10 cellular contexts compared by ENCODE assay signal in genomic region chr12:64729909-64730584, GRCh38. TPM values are rescaled to one million over a fixed set of nuclear protein-coding genes. Genes with fewer than 3 reads are reported as not detected.
DNase-seq lines count a peak whose midpoint lies in the region; ATAC-seq, FAIRE-seq and TF ChIP-seq lines count a peak whose summit lies in the region.
"Had no signal": no experiment of that assay in that cellular context is flagged by ENCODE, and none has a peak within 500 bp of the region (broad histone marks: within the 10 kb centered on the region; RNA-seq: fewer than 3 reads in every experiment).

No MANE protein-coding gene starts in this region.

- H4K20me1 ChIP-seq in HepG2 (ENCODE audit: insufficient read depth, low read length) = no peaks in the 10 kb centered on the region

- no peak overlapping the region for H2AFZ ChIP-seq in HepG2 (ENCODE audit: low read length)

- TF ChIP-seq RAD21 in HepG2 (CRISPR knock-in tag; IDR thresholded peaks at IDR 0.05) = no peak

- H3K27me3 ChIP-seq in right lobe of liver (no peaks in the 10 kb centered on the region), HepG2 (ENCODE audit: control insufficient read depth in 1 of 2, insufficient read depth in 2 of 2, low read length in 2 of 2) (no peaks in the 10 kb centered on the region), HAP-1 (ENCODE audit: low read depth) (no peaks in the 10 kb centered on the region)

- in situ Hi-C loops in HepG2 (cut with HindIII; ENCODE audit: extremely low pct_ligation_motif_present, low pct_unique_long_range_greater_than_20kb) = no loop called here
- in situ Hi-C loops in HAP-1 (cut with MboI; ENCODE audit: low sequenced_read_pairs) = no loop called here

- no peak overlapping the region for H3K9ac ChIP-seq in HepG2 (ENCODE audit: insufficient read depth, low read depth, low read length)

- no peak for TF ChIP-seq EP300 in HepG2 (IDR thresholded peaks at IDR 0.05; ENCODE audit: low read depth in 2 of 2, low read length in 2 of 2)
- no peak for TF ChIP-seq EP300 in HepG2 (CRISPR knock-in tag; IDR thresholded peaks at IDR 0.05; ENCODE audit: borderline replicate concordance)

- no peak overlapping the region for H3K4me2 ChIP-seq in HepG2 (ENCODE audit: low read depth, low read length)

- CTCF ChIA-PET in HepG2 (lab: Yijun Ruan, JAX; ENCODE audit: low intra/inter-chr PET ratio, low total read pairs) = no interaction called here

- H3K27ac ChIP-seq in right lobe of liver (peak overlapping the region in 1 of 3 donors; percentile 30), HepG2 (ENCODE audit: extremely low read length, insufficient read depth, low read length) (no peak overlapping the region)

- H3K36me3 ChIP-seq in right lobe of liver (peaks cover 0 to 13% (median 0%) of the 10 kb centered on the region in 4 donors), HepG2 (replicated peaks in 1 of 2; ENCODE audit: control insufficient read depth in 1 of 2, insufficient read depth in 2 of 2, low read length in 2 of 2) (peaks cover 5 to 16% of the 10 kb centered on the region in 2 experiments; a peak in 3 of 5 replicates), HAP-1 (replicated peaks) (peaks cover 19% of the 10 kb centered on the region)

- FAIRE-seq in HepG2 (lab: Jason Lieb, UNC) = no peak

- BruUV-seq in HepG2 (replicated peaks; lab: Mats Ljungman, UMichigan) = no TSS peak

- H3K4me1 Mint-ChIP-seq in endothelial cell (ENCODE audit: unreplicated experiment) = peaks cover 10% of the 10 kb centered on the region

- H3K9me3 Mint-ChIP-seq in endothelial cell (ENCODE audit: unreplicated experiment) = no peaks in the 10 kb centered on the region

- intact Hi-C loops in right lobe of liver (cut with DNase I) (no loop called here), HepG2 (cut with micrococcal nuclease; ENCODE audit: unreplicated experiment) (no loop called here)

- DNase-seq in right lobe of liver = no peak
- DNase-seq in HepG2 (ENCODE audit: low spot score) = no peak
- peak; percentile 77 for DNase-seq in MV-4-11 (lab: John Stamatoyannopoulos, UW)
- DNase-seq in endothelial cell (ENCODE audit: low spot score) = no peak
- DNase-seq in activated gamma-delta T cell treated with Interleukin-2 at 50 U/mL for 16 hours = no peak
- no peak for DNase-seq in HAP-1 (ENCODE audit: low spot score in 2 of 2)
- no peak for DNase-seq in NCI-H526 (lab: John Stamatoyannopoulos, UW)
- no peak for DNase-seq in HPDE6-E6E7 (ENCODE audit: extremely low spot score)
- DNase-seq: EL; stimulated activated CD4-positive, alpha-beta T cell treated with anti-CD3 and anti-CD28 coated beads, Interleukin-12 subunit alpha, Interleukin-12 subunit beta, amount 100 ng/mL, for 4 hours had no signal

- H3K79me2 ChIP-seq in HepG2 (ENCODE audit: insufficient read depth, low read length) = no peaks in the 10 kb centered on the region

- WGBS in right lobe of liver (ENCODE audit: insufficient coverage, low coverage, low lambda C conversion rate, missing lambda C conversion rate) = 50% methylated on average over 2 of the region's 2 CpGs
- 94% methylated on average over 2 of the region's 2 CpGs for WGBS in HepG2 (ENCODE audit: low lambda C conversion rate)

- no peak overlapping the region for H3K4me3 Mint-ChIP-seq in endothelial cell (ENCODE audit: unreplicated experiment)

- H3K27ac Mint-ChIP-seq in endothelial cell (ENCODE audit: unreplicated experiment) = peak overlapping the region; percentile 10

- H3K9me3 ChIP-seq in right lobe of liver = no peaks in the 10 kb centered on the region
- no peaks in the 10 kb centered on the region for H3K9me3 ChIP-seq in HepG2 (ENCODE audit: low read length)
- H3K9me3 ChIP-seq in HAP-1 = no peaks in the 10 kb centered on the region

- TF ChIP-seq POLR2A in right lobe of liver (IDR thresholded peaks at IDR 0.05) = no peak
- no peak for TF ChIP-seq POLR2A in HepG2 (IDR thresholded peaks at IDR 0.05; ENCODE audit: insufficient read depth in 1 of 2, low read depth in 2 of 2, low read length in 2 of 2)

- ATAC-seq in right lobe of liver = peak; percentile 28 to 72 (median 50)
- ATAC-seq in HepG2 = no peak

- peaks cover 11% of the 10 kb centered on the region for H3K36me3 Mint-ChIP-seq in endothelial cell (ENCODE audit: low read depth, unreplicated experiment)

- H3K4me3 ChIP-seq in right lobe of liver (no peak overlapping the region), HepG2 (replicated peaks in 1 of 3; ENCODE audit: insufficient read depth in 1 of 3, low read depth in 2 of 3, low read length in 3 of 3) (no peak overlapping the region), HAP-1 (no peak overlapping the region)

- no peak for TF ChIP-seq CTCF in right lobe of liver (IDR thresholded peaks at IDR 0.05)
- no peak for TF ChIP-seq CTCF in HepG2 (CRISPR knock-in tag; IDR thresholded peaks at IDR 0.05)
- no peak for TF ChIP-seq CTCF in endothelial cell (IDR thresholded peaks at IDR 0.05; ENCODE audit: unreplicated experiment)

- H3K4me1 ChIP-seq in right lobe of liver = no peaks in the 10 kb centered on the region
- H3K4me1 ChIP-seq in HepG2 (ENCODE audit: insufficient read depth, low read length) = no peaks in the 10 kb centered on the region
- H3K4me1 ChIP-seq in HAP-1 = no peaks in the 10 kb centered on the region

- POLR2A ChIA-PET in HepG2 (lab: Yijun Ruan, JAX) = no interaction called here

- H3K27me3 Mint-ChIP-seq in endothelial cell (ENCODE audit: unreplicated experiment) = no peaks in the 10 kb centered on the region

TF ChIP-seq in HepG2, 621 proteins besides CTCF, POLR2A, EP300 and RAD21 (continues in another document):
- TF ChIP-seq EEA1 (CRISPR knock-in tag; IDR thresholded peaks at IDR 0.05; ENCODE audit: borderline replicate concordance) (no peak), NFIB (CRISPR knock-in tag; IDR thresholded peaks at IDR 0.05; ENCODE audit: borderline replicate concordance) (no peak), CCAR2 (optimal IDR thresholded peaks at IDR 0.05; ENCODE audit: low read depth, low read length) (no peak), MBD4 (IDR thresholded peaks at IDR 0.05; ENCODE audit: borderline replicate concordance, low read length) (no peak), FIP1L1 (IDR thresholded peaks at IDR 0.05; ENCODE audit: borderline replicate concordance, insufficient read depth, low read depth, low read length) (no peak), CREB3 (CRISPR knock-in tag; IDR thresholded peaks at IDR 0.05) (no peak), ETV6 (CRISPR knock-in tag; conservative IDR thresholded peaks at IDR 0.05) (no peak), ZNF121 (CRISPR knock-in tag; IDR thresholded peaks at IDR 0.05) (no peak)

RNA-seq across cellular contexts. Expression of gene GNS, which starts 29.2 kb away (rescaled TPM):
- total RNA-seq in right lobe of liver = 10 to 100 TPM; 41.0 to 87.5 (median 63.7) TPM
- total RNA-seq in HepG2 (2016; rRNA removed; fragmentation: Illumina TruSeq; extraction: Trizol) = 28.1 and 49.8 TPM in 2 replicates
- total RNA-seq in HepG2 (2016; cell fraction: cytosol; rRNA removed; fragmentation: Illumina TruSeq; extraction: Trizol; ENCODE audit: low read depth) = 2.4 and 2.7 TPM in 2 replicates
- 24.8 and 48.3 TPM in 2 replicates for total RNA-seq in HepG2 (2016; cell fraction: insoluble cytoplasmic fraction; rRNA removed; fragmentation: Illumina TruSeq; extraction: Trizol)
- total RNA-seq in HepG2 (2016; cell fraction: membrane; rRNA removed; fragmentation: Illumina TruSeq; extraction: Trizol) = 7.4 and 9.1 TPM in 2 replicates
- total RNA-seq in HepG2 (2016; cell fraction: nucleus; rRNA removed; fragmentation: Illumina TruSeq; extraction: Trizol) = 53.7 and 57.7 TPM in 2 replicates
- polyA plus RNA-seq in HepG2 (2011; rRNA removed) = 51.0 and 56.7 TPM in 2 replicates
- 33.1 and 51.2 TPM in 2 replicates for polyA plus RNA-seq in HepG2 (2011; cell fraction: cytosol; rRNA removed)
- 14.3 and 18.8 TPM in 2 replicates for polyA plus RNA-seq in HepG2 (2011; cell fraction: nucleus; rRNA removed)
- 41.6 and 43.2 TPM in 2 replicates for polyA plus RNA-seq in HepG2 (2012)
- polyA plus RNA-seq in HepG2 (2016; cell fraction: cytosol; fragmentation: Illumina TruSeq; extraction: Trizol; ENCODE audit: low read depth) = 1.2 and 1.5 TPM in 2 replicates
- 15.9 and 16.5 TPM in 2 replicates for polyA plus RNA-seq in HepG2 (2016; cell fraction: insoluble cytoplasmic fraction; fragmentation: Illumina TruSeq; extraction: Trizol; ENCODE audit: low read depth)
- polyA plus RNA-seq in HepG2 (2016; cell fraction: membrane; fragmentation: Illumina TruSeq; extraction: Trizol; ENCODE audit: low read depth) = 2.6 and 3.8 TPM in 2 replicates
- 40.9 and 42.8 TPM in 2 replicates for polyA plus RNA-seq in HepG2 (2016; cell fraction: nucleus; fragmentation: Illumina TruSeq; extraction: Trizol; ENCODE audit: insufficient read depth, low read depth)
- 133 and 193 TPM in 2 replicates for polyA minus RNA-seq in HepG2 (2011; rRNA and poly(A)+ RNA removed; ENCODE audit: low replicate concordance)
- 83.4 and 112 TPM in 2 replicates for polyA minus RNA-seq in HepG2 (2011; cell fraction: cytosol; rRNA and poly(A)+ RNA removed)
- polyA minus RNA-seq in HepG2 (2011; cell fraction: nucleus; rRNA and poly(A)+ RNA removed) = 33.0 and 62.8 TPM in 2 replicates
- total RNA-seq in endothelial cell (ENCODE audit: unreplicated experiment) = 80.2 TPM
